In genomic region chr17:49789278-49789578, GRCh38 we compare ENCODE assay signal across 8 cellular contexts. TPM values are rescaled to one million over a fixed set of nuclear protein-coding genes. Genes with fewer than 3 reads are reported as not detected.
DNase-seq lines count a peak whose midpoint lies in the region; ATAC-seq and TF ChIP-seq lines count a peak whose summit lies in the region.

No MANE protein-coding gene starts in this region.

- TF ChIP-seq CTCF in GM12875 (IDR thresholded peaks at IDR 0.05; ENCODE audit: borderline replicate concordance, insufficient read depth, low read depth, low read length) (no peak), fibroblast of villous mesenchyme (IDR thresholded peaks at IDR 0.05; ENCODE audit: insufficient read depth, low read depth, low read length) (no peak), retinal pigment epithelial cell (conservative IDR thresholded peaks at IDR 0.05; ENCODE audit: low read depth, low read length) (no peak)

- no peaks in the 10 kb centered on the region for H3K27me3 Mint-ChIP-seq in T-cell

- ATAC-seq in T-cell (replicated peaks in 1 of 4) = no peak

- H3K27ac Mint-ChIP-seq in T-cell = peak overlapping the region; percentile 98 to 99

- H3K4me1 Mint-ChIP-seq in T-cell = peaks cover 63 to 67% (median 63%) of the 10 kb centered on the region in 3 donors

- POLR2A ChIA-PET in T-cell (lab: Charles Lee) (interaction anchor here in 1 of 2 donors (3.1 kb wide), 1 partner anchor 26 kb away, joined by 30 read pairs; the partner anchor contains the start of gene FAM117A), HEK293T (lab: Yijun Ruan, JAX) (interaction anchor here (0.6 to 3.6 kb wide), 7 partner anchors 9 to 81 kb away, joined by 3 to 25 read pairs (median 9); partner anchors contain the start of genes FAM117A and SLC35B1)

- CTCF ChIA-PET in T-cell (lab: Charles Lee) (interaction anchor here in 1 of 2 donors (2.5 to 2.6 kb wide), 2 partner anchors 25 to 81 kb away, joined by 8 to 11 read pairs; partner anchors contain the start of genes FAM117A and SLC35B1), HEK293T (lab: Yijun Ruan, JAX) (no interaction called here)

- peak overlapping the region; percentile 89 to 99 (median 95) for H3K4me3 Mint-ChIP-seq in T-cell

- H3K9me3 Mint-ChIP-seq in T-cell = no peaks in the 10 kb centered on the region

- H3K4me3 ChIP-seq in GM12875 (ENCODE audit: low read depth, low read length) (peak overlapping the region; percentile 53), fibroblast of villous mesenchyme (ENCODE audit: low read depth, low read length) (peak overlapping the region; percentile 96), retinal pigment epithelial cell (ENCODE audit: low read length) (peak overlapping the region; percentile 64)

- H3K36me3 Mint-ChIP-seq in T-cell = peaks cover 34% of the 10 kb centered on the region

- DNase-seq in T-cell (no peak), fibroblast of villous mesenchyme (ENCODE audit: low read depth) (no peak), retinal pigment epithelial cell (ENCODE audit: low read depth) (no peak), HEK293T (ENCODE audit: extremely low spot score) (no peak), NCI-H2029 treated with DMSO at 0.1 percent for 48 hours (lab: John Stamatoyannopoulos, UW) (no peak), T-helper 9 cell (no peak)
- no peak for DNase-seq in activated CD4-positive, alpha-beta T cell treated with anti-CD3 and anti-CD28 coated beads, Interleukin-2, amount 50 U/mL, for 48 hours

TF ChIP-seq in HEK293T, 16 proteins besides CTCF, POLR2A, EP300 and RAD21:
- TF ChIP-seq SP1 (IDR thresholded peaks at IDR 0.05) = no peak
- TF ChIP-seq L3MBTL2 (conservative IDR thresholded peaks at IDR 0.05) = no peak
- TF ChIP-seq CTBP1 (IDR thresholded peaks at IDR 0.05; ENCODE audit: borderline replicate concordance) = no peak
- no peak for TF ChIP-seq PKNOX1 (IDR thresholded peaks at IDR 0.05)

RNA-seq across cellular contexts. Expression of gene KAT7, which starts 0.7 kb away (rescaled TPM):
- total RNA-seq in T-cell = 100 to 1,000 TPM in 2 of 5 donors, 10 to 100 TPM in 3; 96.8 to 197 (median 99.7) TPM
- 38.0 and 43.2 TPM in 2 replicates for total RNA-seq in fibroblast of villous mesenchyme

RNA-seq across cellular contexts. Expression of gene FAM117A, which starts 25.3 kb away (rescaled TPM):
- 100 to 1,000 TPM in 2 of 5 donors, 10 to 100 TPM in 3; 71.9 to 105 (median 99.1) TPM for total RNA-seq in T-cell
- total RNA-seq in fibroblast of villous mesenchyme = 1.7 and 1.9 TPM in 2 replicates

RNA-seq across cellular contexts. Expression of gene TAC4, which starts 58.6 kb away (rescaled TPM):
- not detected for total RNA-seq in T-cell
- total RNA-seq in fibroblast of villous mesenchyme = not detected in 2 replicates

Comparison
In these comparisons a context has a peak if more than half of its experiments do, and no peak if none do; other contexts are left out.
1. RNA of gene FAM117A, which starts 25.3 kb away (total RNA-seq): 71.9 to 105 TPM in T-cell; 1.7 to 1.9 TPM in fibroblast of villous mesenchyme; every median in the first group is over 10 times any median in the second.
2. Peak in every context shown above with its lines, with median percentiles within 50 percentile points of each other: H3K4me3 ChIP-seq.